In the genomic region with DNA sequence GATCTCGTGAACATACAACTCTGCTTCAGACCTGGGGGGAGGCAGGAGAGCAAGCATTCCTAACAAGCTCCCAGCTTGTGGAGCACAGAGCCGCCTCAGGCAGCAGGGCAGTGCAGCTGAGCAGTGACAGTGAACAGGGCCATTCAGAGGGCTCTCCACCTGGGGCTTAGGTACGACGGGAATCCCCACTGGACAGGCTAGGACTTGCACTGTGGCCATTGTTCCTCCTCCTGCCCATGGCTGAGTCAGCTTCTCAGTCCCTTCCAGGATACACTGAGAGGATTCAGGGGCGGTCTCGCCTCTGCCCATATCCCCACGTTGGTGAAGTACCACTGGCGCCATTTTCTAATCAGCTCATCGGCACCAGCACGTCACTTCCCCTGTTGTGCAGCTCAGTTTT, we compare ENCODE assay signal across 10 cellular contexts.
DNase-seq lines count a peak whose midpoint lies in the region; ATAC-seq and TF ChIP-seq lines count a peak whose summit lies in the region.
"Had no signal": no experiment of that assay in that cellular context is flagged by ENCODE, and none has a peak within 500 bp of the region (broad histone marks: within the 10 kb centered on the region; RNA-seq: fewer than 3 reads in every experiment).

No MANE protein-coding gene starts in this region.

- no peak for TF ChIP-seq CTCF in ovary (IDR thresholded peaks at IDR 0.05)

- no peak for ATAC-seq in HG03378 (IDR thresholded peaks at IDR 0.05; ENCODE audit: unreplicated experiment)
- ATAC-seq: gastrocnemius medialis had no signal

- no peaks in the 10 kb centered on the region for H3K9me3 Mint-ChIP-seq in activated naive CD4-positive, alpha-beta T cell treated with anti-CD3 and anti-CD28 coated beads, Interleukin-2, amount 50 U/mL, for 24 hours

- no peak overlapping the region for H3K4me3 ChIP-seq in ovary
- H3K4me3 ChIP-seq: BLaER1, gastrocnemius medialis had no signal

- H3K36me3 Mint-ChIP-seq in activated naive CD4-positive, alpha-beta T cell treated with anti-CD3 and anti-CD28 coated beads, Interleukin-2, amount 50 U/mL, for 24 hours, result peaks cover 23% of the 10 kb centered on the region

- no peaks in the 10 kb centered on the region for H3K27me3 ChIP-seq in ovary
- H3K27me3 ChIP-seq: BLaER1 had no signal

- WGBS in ovary, 3 donors, result 38 to 43% (median 41%) methylated on average over 10 of the region's 10 CpGs

- H3K9me3 ChIP-seq in ovary, result no peaks in the 10 kb centered on the region
- H3K9me3 ChIP-seq: BLaER1, gastrocnemius medialis had no signal

- no peak for TF ChIP-seq EP300 in ovary (IDR thresholded peaks at IDR 0.05)

- peak overlapping the region; percentile 92 for H3K27ac Mint-ChIP-seq in activated naive CD4-positive, alpha-beta T cell treated with anti-CD3 and anti-CD28 coated beads, Interleukin-2, amount 50 U/mL, for 24 hours

- no peak for DNase-seq in activated naive CD4-positive, alpha-beta T cell (lab: John Stamatoyannopoulos, UW)
- DNase-seq in SHP77 treated with DMSO at 0.1 percent for 48 hours (lab: John Stamatoyannopoulos, UW), result peak; percentile 9
- peak; percentile 73 for DNase-seq in iPS DF 19.7 (ENCODE audit: low read depth, low spot score)
- no peak for DNase-seq in NOMO-1 treated with dmso at 0.1 percent for 144 hours (lab: John Stamatoyannopoulos, UW; ENCODE audit: unreplicated experiment)
- DNase-seq in MV-4-11 (lab: John Stamatoyannopoulos, UW), result no peak
- DNase-seq in ovary, result no peak
- DNase-seq: gastrocnemius medialis had no signal

- H3K4me3 Mint-ChIP-seq in activated naive CD4-positive, alpha-beta T cell treated with anti-CD3 and anti-CD28 coated beads, Interleukin-2, amount 50 U/mL, for 24 hours, result no peak overlapping the region

- TF ChIP-seq POLR2A in ovary (IDR thresholded peaks at IDR 0.05), result no peak

- peaks cover 97% of the 10 kb centered on the region for H3K4me1 Mint-ChIP-seq in activated naive CD4-positive, alpha-beta T cell treated with anti-CD3 and anti-CD28 coated beads, Interleukin-2, amount 50 U/mL, for 24 hours

- intact Hi-C loops in ovary (cut with DNase I), result no loop called here

- no peak overlapping the region for H3K27ac ChIP-seq in ovary
- H3K27ac ChIP-seq: BLaER1, gastrocnemius medialis had no signal

- no peaks in the 10 kb centered on the region for H3K4me1 ChIP-seq in ovary (ENCODE audit: insufficient read depth)
- H3K4me1 ChIP-seq: gastrocnemius medialis had no signal

- H3K36me3 ChIP-seq in ovary, result no peaks in the 10 kb centered on the region
- H3K36me3 ChIP-seq: gastrocnemius medialis had no signal

- no peaks in the 10 kb centered on the region for H3K27me3 Mint-ChIP-seq in activated naive CD4-positive, alpha-beta T cell treated with anti-CD3 and anti-CD28 coated beads, Interleukin-2, amount 50 U/mL, for 24 hours

Comparison
In these comparisons a context has a peak if more than half of its experiments do, and no peak if none do; other contexts are left out.
1. DNase-seq: peak in SHP77 treated with DMSO at 0.1 percent for 48 hours (single experiment) and iPS DF 19.7 (single experiment); none in activated naive CD4-positive, alpha-beta T cell (0 of 4), NOMO-1 treated with dmso at 0.1 percent for 144 hours (single experiment), MV-4-11 (single experiment) and ovary (0 of 5).